In the genomic region with DNA sequence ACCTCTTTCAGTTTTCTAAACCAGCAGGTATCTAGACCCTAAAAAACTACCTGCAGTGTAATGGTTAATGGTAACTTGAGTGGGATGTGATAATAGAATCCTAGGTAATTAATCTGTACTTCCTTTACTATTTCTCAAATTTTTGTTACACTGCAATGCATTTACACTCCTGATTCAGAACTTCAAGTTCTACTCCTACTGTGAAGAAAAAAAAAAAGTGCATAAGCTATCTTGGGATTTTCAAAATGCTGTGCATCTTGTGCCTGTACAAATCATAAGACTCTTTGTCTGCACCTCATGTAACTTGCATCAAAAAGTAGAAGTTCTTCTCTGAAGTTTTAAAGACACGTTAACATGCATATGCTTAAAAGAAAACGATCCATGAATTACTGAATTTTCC, we compare ENCODE assay signal across 35 cellular contexts.
"Had no signal": no experiment of that assay in that cellular context is flagged by ENCODE, and none has a peak within 500 bp of the region (broad histone marks: within the 10 kb centered on the region; RNA-seq: fewer than 3 reads in every experiment).

No MANE protein-coding gene starts in this region.

- H3K27me3 Mint-ChIP-seq: activated naive CD4-positive, alpha-beta T cell treated with anti-CD3 and anti-CD28 coated beads, Interleukin-2, amount 10 ng/mL, durations not matched to agents 7 days and 5 days; activated naive CD4-positive, alpha-beta T cell treated with anti-CD3 and anti-CD28 coated beads, Interleukin-2, amount 50 U/mL, for 24 hours; activated naive CD8-positive, alpha-beta T cell; activated naive CD8-positive, alpha-beta T cell treated with anti-CD3 and anti-CD28 coated beads for 36 hours; activated naive CD8-positive, alpha-beta T cell treated with anti-CD3 and anti-CD28 coated beads, Interleukin-2, amount 10 ng/mL, durations not matched to agents 7 days and 5 days; activated naive CD8-positive, alpha-beta T cell treated with anti-CD3 and anti-CD28 coated beads, Interleukin-2, amount 50 U/mL, for 24 hours; activated T-cell treated with anti-CD3 and anti-CD28 coated beads, Interleukin-2, amount 50 U/mL, for 24 hours; activated T-helper 17 cell treated with anti-CD3 and anti-CD28 coated beads, Interleukin-2, amount 50 U/mL, for 72 hours; central memory CD8-positive, alpha-beta T cell had no signal

- DNase-seq: activated effector memory CD4-positive, alpha-beta T cell treated with anti-CD3 and anti-CD28 coated beads, Interleukin-2, amount 50 U/mL, for 16 hours; activated effector memory CD4-positive, alpha-beta T cell treated with Interleukin-2 at 50 U/mL for 16 hours; activated gamma-delta T cell; activated gamma-delta T cell treated with Interleukin-2 at 50 U/mL for 16 hours; activated naive CD4-positive, alpha-beta T cell; activated naive CD4-positive, alpha-beta T cell treated with anti-CD3 and anti-CD28 coated beads for 36 hours; activated naive CD4-positive, alpha-beta T cell treated with anti-CD3 and anti-CD28 coated beads, Interleukin-2, amount 10 ng/mL, durations not matched to agents 7 days and 5 days; activated naive CD4-positive, alpha-beta T cell treated with anti-CD3 and anti-CD28 coated beads, Interleukin-2, amount 50 U/mL, for 16 hours; activated naive CD4-positive, alpha-beta T cell treated with Interleukin-2 at 50 U/mL for 16 hours; activated naive CD8-positive, alpha-beta T cell treated with anti-CD3 and anti-CD28 coated beads for 36 hours; activated naive CD8-positive, alpha-beta T cell treated with anti-CD3 and anti-CD28 coated beads, Interleukin-2, amount 10 ng/mL, durations not matched to agents 7 days and 5 days; activated naive CD8-positive, alpha-beta T cell treated with anti-CD3 and anti-CD28 coated beads, Interleukin-2, amount 50 U/mL, for 24 hours; activated T-cell treated with anti-CD3 and anti-CD28 coated beads, Interleukin-2, amount 50 U/mL, for 1 hour; activated T-cell treated with anti-CD3 and anti-CD28 coated beads, Interleukin-2, amount 50 U/mL, for 24 hours; activated T-cell treated with anti-CD3 and anti-CD28 coated beads, Interleukin-2, amount 50 U/mL, for 4 hours; activated T-cell treated with anti-CD3 and anti-CD28 coated beads, Interleukin-2, amount 50 U/mL, for 48 hours; activated T-cell treated with anti-CD3 and anti-CD28 coated beads, Interleukin-2, amount 50 U/mL, for 72 hours; adrenal gland; amniotic stem cell; amygdala; anterior cingulate cortex; aorta; body of pancreas; brain microvascular endothelial cell; caudate nucleus; central memory CD4-positive, alpha-beta T cell; cerebellar nuclear complex had no signal

- H3K36me3 Mint-ChIP-seq: activated naive CD4-positive, alpha-beta T cell treated with anti-CD3 and anti-CD28 coated beads, Interleukin-2, amount 10 ng/mL, durations not matched to agents 7 days and 5 days; activated naive CD4-positive, alpha-beta T cell treated with anti-CD3 and anti-CD28 coated beads, Interleukin-2, amount 50 U/mL, for 24 hours; activated naive CD4-positive, alpha-beta T cell treated with anti-CD3 and anti-CD28 coated beads, Interleukin-2, amount 50 U/mL, for 72 hours; activated naive CD8-positive, alpha-beta T cell; activated naive CD8-positive, alpha-beta T cell treated with anti-CD3 and anti-CD28 coated beads for 36 hours; activated naive CD8-positive, alpha-beta T cell treated with anti-CD3 and anti-CD28 coated beads, Interleukin-2, amount 10 ng/mL, durations not matched to agents 7 days and 5 days; brain had no signal

- H3K4me1 Mint-ChIP-seq: activated naive CD4-positive, alpha-beta T cell treated with anti-CD3 and anti-CD28 coated beads, Interleukin-2, amount 10 ng/mL, durations not matched to agents 7 days and 5 days; activated naive CD4-positive, alpha-beta T cell treated with anti-CD3 and anti-CD28 coated beads, Interleukin-2, amount 50 U/mL, for 24 hours; activated naive CD8-positive, alpha-beta T cell treated with anti-CD3 and anti-CD28 coated beads for 36 hours; activated naive CD8-positive, alpha-beta T cell treated with anti-CD3 and anti-CD28 coated beads, Interleukin-2, amount 10 ng/mL, durations not matched to agents 7 days and 5 days; activated naive CD8-positive, alpha-beta T cell treated with anti-CD3 and anti-CD28 coated beads, Interleukin-2, amount 50 U/mL, for 24 hours; activated T-helper 17 cell treated with anti-CD3 and anti-CD28 coated beads, Interleukin-2, amount 50 U/mL, for 72 hours; central memory CD8-positive, alpha-beta T cell had no signal

- H3K9me3 Mint-ChIP-seq: activated naive CD4-positive, alpha-beta T cell treated with anti-CD3 and anti-CD28 coated beads for 36 hours; activated naive CD4-positive, alpha-beta T cell treated with anti-CD3 and anti-CD28 coated beads, Interleukin-2, amount 50 U/mL, for 24 hours; activated naive CD8-positive, alpha-beta T cell treated with anti-CD3 and anti-CD28 coated beads for 36 hours; activated naive CD8-positive, alpha-beta T cell treated with anti-CD3 and anti-CD28 coated beads, Interleukin-2, amount 10 ng/mL, durations not matched to agents 7 days and 5 days; activated T-helper 1 cell treated with anti-CD3 and anti-CD28 coated beads, Interleukin-12 subunit alpha, Interleukin-12 subunit beta, Interleukin-2, Interleukin-4 antibody, amounts not matched to agents 30 ng/mL and 10 ng/mL and 1 ng/mL, durations not matched to agents 14 hours and 24 hours and 36 hours; activated T-helper 2 cell treated with anti-CD3 and anti-CD28 coated beads, Interferon-gamma antibody, Interleukin-2, Interleukin-4, amounts not matched to agents 10 μg/mL and 5 μg/mL and 100 μg/mL, durations not matched to agents 14 hours and 24 hours and 36 hours had no signal

- H3K27ac Mint-ChIP-seq: activated naive CD4-positive, alpha-beta T cell treated with anti-CD3 and anti-CD28 coated beads for 36 hours; activated naive CD4-positive, alpha-beta T cell treated with anti-CD3 and anti-CD28 coated beads, Interleukin-2, amount 10 ng/mL, durations not matched to agents 7 days and 5 days; activated naive CD4-positive, alpha-beta T cell treated with anti-CD3 and anti-CD28 coated beads, Interleukin-2, amount 50 U/mL, for 24 hours; activated naive CD4-positive, alpha-beta T cell treated with anti-CD3 and anti-CD28 coated beads, Interleukin-2, amount 50 U/mL, for 72 hours; activated naive CD8-positive, alpha-beta T cell; activated naive CD8-positive, alpha-beta T cell treated with anti-CD3 and anti-CD28 coated beads for 36 hours; activated naive CD8-positive, alpha-beta T cell treated with anti-CD3 and anti-CD28 coated beads, Interleukin-2, amount 10 ng/mL, durations not matched to agents 7 days and 5 days; activated naive CD8-positive, alpha-beta T cell treated with anti-CD3 and anti-CD28 coated beads, Interleukin-2, amount 50 U/mL, for 24 hours; activated T-cell treated with anti-CD3 and anti-CD28 coated beads, Interleukin-2, amount 50 U/mL, for 24 hours; activated T-cell treated with anti-CD3 and anti-CD28 coated beads, Interleukin-2, amount 50 U/mL, for 72 hours; activated T-helper 1 cell treated with anti-CD3 and anti-CD28 coated beads, Interleukin-12 subunit alpha, Interleukin-12 subunit beta, Interleukin-2, Interleukin-4 antibody, amounts not matched to agents 30 ng/mL and 10 ng/mL and 1 ng/mL, durations not matched to agents 14 hours and 24 hours and 36 hours; activated T-helper 17 cell treated with anti-CD3 and anti-CD28 coated beads, Interleukin-2, amount 50 U/mL, for 72 hours; activated T-helper 2 cell treated with anti-CD3 and anti-CD28 coated beads, Interferon-gamma antibody, Interleukin-2, Interleukin-4, amounts not matched to agents 10 μg/mL and 5 μg/mL and 100 μg/mL, durations not matched to agents 14 hours and 24 hours and 36 hours; brain had no signal

- ATAC-seq: activated naive CD4-positive, alpha-beta T cell treated with anti-CD3 and anti-CD28 coated beads, Interleukin-2, amount 50 U/mL, for 72 hours; activated naive CD8-positive, alpha-beta T cell treated with anti-CD3 and anti-CD28 coated beads, Interleukin-2, amount 50 U/mL, for 24 hours; activated T-cell treated with anti-CD3 and anti-CD28 coated beads, Interleukin-2, amount 50 U/mL, for 4 hours; activated T-cell treated with anti-CD3 and anti-CD28 coated beads, Interleukin-2, amount 50 U/mL, for 72 hours; activated T-helper 17 cell treated with anti-CD3 and anti-CD28 coated beads, Interleukin-2, amount 50 U/mL, for 72 hours; body of pancreas had no signal

- H3K4me3 Mint-ChIP-seq: activated naive CD4-positive, alpha-beta T cell treated with anti-CD3 and anti-CD28 coated beads for 36 hours; activated naive CD4-positive, alpha-beta T cell treated with anti-CD3 and anti-CD28 coated beads, Interleukin-2, amount 10 ng/mL, durations not matched to agents 7 days and 5 days; activated naive CD4-positive, alpha-beta T cell treated with anti-CD3 and anti-CD28 coated beads, Interleukin-2, amount 50 U/mL, for 24 hours; activated naive CD8-positive, alpha-beta T cell; activated naive CD8-positive, alpha-beta T cell treated with anti-CD3 and anti-CD28 coated beads for 36 hours; activated naive CD8-positive, alpha-beta T cell treated with anti-CD3 and anti-CD28 coated beads, Interleukin-2, amount 10 ng/mL, durations not matched to agents 7 days and 5 days; activated naive CD8-positive, alpha-beta T cell treated with anti-CD3 and anti-CD28 coated beads, Interleukin-2, amount 50 U/mL, for 24 hours; activated T-cell treated with anti-CD3 and anti-CD28 coated beads, Interleukin-2, amount 50 U/mL, for 24 hours; activated T-cell treated with anti-CD3 and anti-CD28 coated beads, Interleukin-2, amount 50 U/mL, for 4 hours; activated T-cell treated with anti-CD3 and anti-CD28 coated beads, Interleukin-2, amount 50 U/mL, for 72 hours; activated T-helper 1 cell treated with anti-CD3 and anti-CD28 coated beads, Interleukin-12 subunit alpha, Interleukin-12 subunit beta, Interleukin-2, Interleukin-4 antibody, amounts not matched to agents 30 ng/mL and 10 ng/mL and 1 ng/mL, durations not matched to agents 14 hours and 24 hours and 36 hours; activated T-helper 17 cell treated with anti-CD3 and anti-CD28 coated beads, Interleukin-2, amount 50 U/mL, for 72 hours; brain; central memory CD8-positive, alpha-beta T cell had no signal
